1 cellular context compared by ENCODE assay signal in the genomic region with DNA sequence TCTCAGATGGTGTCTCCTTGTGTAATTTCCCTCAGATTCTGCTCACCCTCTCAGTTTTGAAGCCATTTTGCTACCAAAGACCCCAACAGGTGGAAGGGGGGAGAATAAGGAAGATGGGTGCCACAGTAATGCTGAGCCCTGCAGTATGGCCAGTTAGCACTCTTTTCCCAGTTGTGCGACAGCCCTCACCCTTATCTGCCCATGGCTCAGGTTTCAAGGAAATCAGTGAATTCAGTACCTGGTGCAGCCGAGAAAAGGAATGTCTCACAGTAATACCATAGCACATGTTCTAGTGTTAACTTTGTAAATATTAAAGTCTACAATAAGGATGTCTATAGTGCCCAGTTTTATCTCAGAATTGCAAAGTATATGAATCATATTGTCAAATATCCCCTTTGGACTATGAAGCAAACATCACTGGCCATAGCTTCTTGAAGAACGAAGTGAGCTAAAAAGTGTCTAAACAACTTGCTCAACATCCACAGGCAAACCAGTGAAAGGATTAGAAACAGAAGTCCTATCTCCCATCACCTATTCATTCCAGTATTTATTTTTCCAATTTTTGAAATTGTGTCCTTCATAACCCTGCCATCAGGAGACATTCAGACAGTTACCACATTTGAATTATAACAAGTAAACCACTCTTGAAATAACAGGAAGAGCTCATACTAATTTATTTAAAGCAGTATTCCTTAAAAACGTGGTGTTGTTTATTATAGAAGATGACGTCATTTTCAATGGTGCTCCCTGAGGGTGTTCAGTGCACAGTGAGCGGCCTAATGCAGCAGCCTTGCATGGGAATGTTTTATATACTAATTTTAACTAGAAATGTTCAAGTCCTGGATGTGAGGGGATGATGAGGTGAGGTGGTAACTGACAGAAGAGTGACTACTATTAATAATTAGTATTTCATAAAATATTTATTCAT.
TF ChIP-seq lines count a peak whose summit lies in the region.

No MANE protein-coding gene starts in this region.

TF ChIP-seq in HEK293, 187 proteins besides CTCF, POLR2A, EP300 and RAD21 (continued from another document):
- no peak for TF ChIP-seq ZNF510 (tag by site-specific recombination; IDR thresholded peaks at IDR 0.05; ENCODE audit: insufficient replicate concordance)
- TF ChIP-seq ZEB2 (tag by site-specific recombination; IDR thresholded peaks at IDR 0.05): no peak
- TF ChIP-seq, protein P1, sequence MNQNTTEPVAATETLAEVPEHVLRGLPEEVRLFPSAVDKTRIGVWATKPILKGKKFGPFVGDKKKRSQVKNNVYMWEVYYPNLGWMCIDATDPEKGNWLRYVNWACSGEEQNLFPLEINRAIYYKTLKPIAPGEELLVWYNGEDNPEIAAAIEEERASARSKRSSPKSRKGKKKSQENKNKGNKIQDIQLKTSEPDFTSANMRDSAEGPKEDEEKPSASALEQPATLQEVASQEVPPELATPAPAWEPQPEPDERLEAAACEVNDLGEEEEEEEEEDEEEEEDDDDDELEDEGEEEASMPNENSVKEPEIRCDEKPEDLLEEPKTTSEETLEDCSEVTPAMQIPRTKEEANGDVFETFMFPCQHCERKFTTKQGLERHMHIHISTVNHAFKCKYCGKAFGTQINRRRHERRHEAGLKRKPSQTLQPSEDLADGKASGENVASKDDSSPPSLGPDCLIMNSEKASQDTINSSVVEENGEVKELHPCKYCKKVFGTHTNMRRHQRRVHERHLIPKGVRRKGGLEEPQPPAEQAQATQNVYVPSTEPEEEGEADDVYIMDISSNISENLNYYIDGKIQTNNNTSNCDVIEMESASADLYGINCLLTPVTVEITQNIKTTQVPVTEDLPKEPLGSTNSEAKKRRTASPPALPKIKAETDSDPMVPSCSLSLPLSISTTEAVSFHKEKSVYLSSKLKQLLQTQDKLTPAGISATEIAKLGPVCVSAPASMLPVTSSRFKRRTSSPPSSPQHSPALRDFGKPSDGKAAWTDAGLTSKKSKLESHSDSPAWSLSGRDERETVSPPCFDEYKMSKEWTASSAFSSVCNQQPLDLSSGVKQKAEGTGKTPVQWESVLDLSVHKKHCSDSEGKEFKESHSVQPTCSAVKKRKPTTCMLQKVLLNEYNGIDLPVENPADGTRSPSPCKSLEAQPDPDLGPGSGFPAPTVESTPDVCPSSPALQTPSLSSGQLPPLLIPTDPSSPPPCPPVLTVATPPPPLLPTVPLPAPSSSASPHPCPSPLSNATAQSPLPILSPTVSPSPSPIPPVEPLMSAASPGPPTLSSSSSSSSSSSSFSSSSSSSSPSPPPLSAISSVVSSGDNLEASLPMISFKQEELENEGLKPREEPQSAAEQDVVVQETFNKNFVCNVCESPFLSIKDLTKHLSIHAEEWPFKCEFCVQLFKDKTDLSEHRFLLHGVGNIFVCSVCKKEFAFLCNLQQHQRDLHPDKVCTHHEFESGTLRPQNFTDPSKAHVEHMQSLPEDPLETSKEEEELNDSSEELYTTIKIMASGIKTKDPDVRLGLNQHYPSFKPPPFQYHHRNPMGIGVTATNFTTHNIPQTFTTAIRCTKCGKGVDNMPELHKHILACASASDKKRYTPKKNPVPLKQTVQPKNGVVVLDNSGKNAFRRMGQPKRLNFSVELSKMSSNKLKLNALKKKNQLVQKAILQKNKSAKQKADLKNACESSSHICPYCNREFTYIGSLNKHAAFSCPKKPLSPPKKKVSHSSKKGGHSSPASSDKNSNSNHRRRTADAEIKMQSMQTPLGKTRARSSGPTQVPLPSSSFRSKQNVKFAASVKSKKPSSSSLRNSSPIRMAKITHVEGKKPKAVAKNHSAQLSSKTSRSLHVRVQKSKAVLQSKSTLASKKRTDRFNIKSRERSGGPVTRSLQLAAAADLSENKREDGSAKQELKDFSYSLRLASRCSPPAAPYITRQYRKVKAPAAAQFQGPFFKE (tag by site-specific recombination; IDR thresholded peaks at IDR 0.05; ENCODE audit: borderline replicate concordance): no peak
- TF ChIP-seq SP2 (tag by site-specific recombination; IDR thresholded peaks at IDR 0.05): no peak
- no peak for TF ChIP-seq ZNF266 (tag by site-specific recombination; IDR thresholded peaks at IDR 0.05; ENCODE audit: low read depth)
- no peak for TF ChIP-seq ZNF274 (IDR thresholded peaks at IDR 0.05; ENCODE audit: low read length)
- no peak for TF ChIP-seq ZNF274 (tag by site-specific recombination; IDR thresholded peaks at IDR 0.05; ENCODE audit: borderline replicate concordance)
- no peak for TF ChIP-seq ZNF132 (tag by site-specific recombination; IDR thresholded peaks at IDR 0.05; ENCODE audit: borderline replicate concordance)
- TF ChIP-seq, protein P2, sequence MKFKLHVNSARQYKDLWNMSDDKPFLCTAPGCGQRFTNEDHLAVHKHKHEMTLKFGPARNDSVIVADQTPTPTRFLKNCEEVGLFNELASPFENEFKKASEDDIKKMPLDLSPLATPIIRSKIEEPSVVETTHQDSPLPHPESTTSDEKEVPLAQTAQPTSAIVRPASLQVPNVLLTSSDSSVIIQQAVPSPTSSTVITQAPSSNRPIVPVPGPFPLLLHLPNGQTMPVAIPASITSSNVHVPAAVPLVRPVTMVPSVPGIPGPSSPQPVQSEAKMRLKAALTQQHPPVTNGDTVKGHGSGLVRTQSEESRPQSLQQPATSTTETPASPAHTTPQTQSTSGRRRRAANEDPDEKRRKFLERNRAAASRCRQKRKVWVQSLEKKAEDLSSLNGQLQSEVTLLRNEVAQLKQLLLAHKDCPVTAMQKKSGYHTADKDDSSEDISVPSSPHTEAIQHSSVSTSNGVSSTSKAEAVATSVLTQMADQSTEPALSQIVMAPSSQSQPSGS (tag by site-specific recombination; IDR thresholded peaks at IDR 0.05; ENCODE audit: low read depth): peak; percentile 91
- TF ChIP-seq ZNF623 (tag by site-specific recombination; IDR thresholded peaks at IDR 0.05): no peak
TF ChIP-seq in HEK293: peak in this region for 4.
